8 cellular contexts compared by ENCODE assay signal in genomic region chr3:49930241-49930690, GRCh38. TPM values are rescaled to one million over a fixed set of nuclear protein-coding genes. Genes with fewer than 3 reads are reported as not detected.
DNase-seq lines count a peak whose midpoint lies in the region; ATAC-seq and TF ChIP-seq lines count a peak whose summit lies in the region.

No MANE protein-coding gene starts in this region.

- H3K9ac ChIP-seq in HUES64 (ENCODE audit: low read depth, low read length) = no peak overlapping the region; the same call in 1 of the 2 replicates

- no peaks in the 10 kb centered on the region for H3K9me3 ChIP-seq in HUES64 (ENCODE audit: insufficient read depth, low read depth, low read length)

- no peaks in the 10 kb centered on the region for H3K27me3 Mint-ChIP-seq in activated naive CD8-positive, alpha-beta T cell treated with anti-CD3 and anti-CD28 coated beads for 36 hours
- H3K27me3 Mint-ChIP-seq in immature natural killer cell (ENCODE audit: low read depth in 3 of 3) = peaks cover 0 to 2% (median 0%) of the 10 kb centered on the region in 3 donors
- no peaks in the 10 kb centered on the region for H3K27me3 Mint-ChIP-seq in stimulated activated naive B cell treated with anti-CD40 and anti-IgM and Interleukin-4, amounts not matched to agents 10 μg/mL and 1 μg/mL and 100 μg/mL, for 72 hours

- H3K9me3 Mint-ChIP-seq in activated naive CD8-positive, alpha-beta T cell treated with anti-CD3 and anti-CD28 coated beads for 36 hours = no peaks in the 10 kb centered on the region
- no peaks in the 10 kb centered on the region for H3K9me3 Mint-ChIP-seq in immature natural killer cell
- H3K9me3 Mint-ChIP-seq in stimulated activated naive B cell treated with anti-CD40 and anti-IgM and Interleukin-4, amounts not matched to agents 10 μg/mL and 1 μg/mL and 100 μg/mL, for 72 hours = no peaks in the 10 kb centered on the region

- H3K4me1 Mint-ChIP-seq in activated naive CD8-positive, alpha-beta T cell treated with anti-CD3 and anti-CD28 coated beads for 36 hours = peaks cover 31% of the 10 kb centered on the region
- H3K4me1 Mint-ChIP-seq in immature natural killer cell = peaks cover 22 to 30% of the 10 kb centered on the region in 2 donors
- H3K4me1 Mint-ChIP-seq in stimulated activated naive B cell treated with anti-CD40 and anti-IgM and Interleukin-4, amounts not matched to agents 10 μg/mL and 1 μg/mL and 100 μg/mL, for 72 hours = peaks cover 5 to 21% of the 10 kb centered on the region in 2 donors

- no peaks in the 10 kb centered on the region for H3K36me3 Mint-ChIP-seq in activated naive CD8-positive, alpha-beta T cell treated with anti-CD3 and anti-CD28 coated beads for 36 hours
- no peaks in the 10 kb centered on the region for H3K36me3 Mint-ChIP-seq in immature natural killer cell
- peaks cover 4 to 6% of the 10 kb centered on the region in 2 donors for H3K36me3 Mint-ChIP-seq in stimulated activated naive B cell treated with anti-CD40 and anti-IgM and Interleukin-4, amounts not matched to agents 10 μg/mL and 1 μg/mL and 100 μg/mL, for 72 hours

- 63% methylated on average over 14 of the region's 15 CpGs for WGBS in HUES64

- H3K4me1 ChIP-seq in HUES64 (ENCODE audit: insufficient read depth, low read length) = peaks cover 16% of the 10 kb centered on the region

- in situ Hi-C loops in GM13976 (cut with MboI; ENCODE audit: low sequenced_read_pairs, unreplicated experiment) = no loop called here

- no peaks in the 10 kb centered on the region for H3K36me3 ChIP-seq in HUES64 (ENCODE audit: insufficient read depth, low read length)

- TF ChIP-seq CTCF in GM13976 (IDR thresholded peaks at IDR 0.05; ENCODE audit: borderline replicate concordance, control extremely low read depth, extremely low read depth, insufficient read depth, missing control alignments) = no peak

- no peak for DNase-seq in activated naive CD8-positive, alpha-beta T cell treated with anti-CD3 and anti-CD28 coated beads for 36 hours
- DNase-seq in immature natural killer cell (no peak), GM13976 (ENCODE audit: low spot score) (no peak), DMS53 (lab: John Stamatoyannopoulos, UW) (no peak), DMS79 (lab: John Stamatoyannopoulos, UW) (no peak)
- no peak for DNase-seq in stimulated activated naive B cell treated with anti-CD40 and anti-IgM and Interleukin-4, amounts not matched to agents 10 μg/mL and 1 μg/mL and 100 μg/mL, for 72 hours

- peak overlapping the region; percentile 78; the same call in 1 of the 2 replicates for H3K27ac ChIP-seq in HUES64 (ENCODE audit: low read depth, low read length)

- peak overlapping the region; percentile 92 for H3K27ac Mint-ChIP-seq in activated naive CD8-positive, alpha-beta T cell treated with anti-CD3 and anti-CD28 coated beads for 36 hours
- peak overlapping the region; percentile 27 to 87 (median 81) for H3K27ac Mint-ChIP-seq in immature natural killer cell
- H3K27ac Mint-ChIP-seq in stimulated activated naive B cell treated with anti-CD40 and anti-IgM and Interleukin-4, amounts not matched to agents 10 μg/mL and 1 μg/mL and 100 μg/mL, for 72 hours = peak overlapping the region; percentile 95

- no peaks in the 10 kb centered on the region for H3K27me3 ChIP-seq in HUES64 (ENCODE audit: insufficient read depth, low read length)

- H3K4me3 ChIP-seq in HUES64 (ENCODE audit: low read length) = peak overlapping the region; percentile 89

- H3K4me3 Mint-ChIP-seq in activated naive CD8-positive, alpha-beta T cell treated with anti-CD3 and anti-CD28 coated beads for 36 hours = peak overlapping the region; percentile 89
- H3K4me3 Mint-ChIP-seq in immature natural killer cell = peak overlapping the region; percentile 81 to 89 (median 83)
- peak overlapping the region; percentile 94 to 97 for H3K4me3 Mint-ChIP-seq in stimulated activated naive B cell treated with anti-CD40 and anti-IgM and Interleukin-4, amounts not matched to agents 10 μg/mL and 1 μg/mL and 100 μg/mL, for 72 hours

- ATAC-seq in stimulated activated naive B cell treated with anti-CD40 and anti-IgM and Interleukin-4, amounts not matched to agents 10 μg/mL and 1 μg/mL and 100 μg/mL, for 72 hours (replicated peaks) = no peak
- no peak for ATAC-seq in GM21737 (IDR thresholded peaks at IDR 0.05; ENCODE audit: unreplicated experiment)

RNA-seq across cellular contexts. Expression of gene MON1A, which starts 0.7 kb away (rescaled TPM):
- polyA plus RNA-seq in HUES64 (2013, experiment 1 of 2) = 8.7 TPM
- 6.2 TPM for polyA plus RNA-seq in HUES64 (2013, experiment 2 of 2)
- 10 to 100 TPM; 11.7 to 12.2 TPM for total RNA-seq in activated naive CD8-positive, alpha-beta T cell treated with anti-CD3 and anti-CD28 coated beads for 36 hours
- 10 to 100 TPM; 11.5 to 24.0 (median 12.1) TPM for polyA plus RNA-seq in immature natural killer cell

RNA-seq across cellular contexts. Expression of gene RBM6, which starts 9.7 kb away (rescaled TPM):
- 64.7 TPM for polyA plus RNA-seq in HUES64 (2013, experiment 1 of 2)
- 66.9 TPM for polyA plus RNA-seq in HUES64 (2013, experiment 2 of 2)
- 10 to 100 TPM; 59.5 to 64.8 TPM for total RNA-seq in activated naive CD8-positive, alpha-beta T cell treated with anti-CD3 and anti-CD28 coated beads for 36 hours
- 10 to 100 TPM in 2 of 3 donors, 1 to 10 TPM in 1; 7.5 to 39.7 (median 19.2) TPM for polyA plus RNA-seq in immature natural killer cell

RNA-seq across cellular contexts. Expression of gene MST1R, which starts 26.6 kb away (rescaled TPM):
- polyA plus RNA-seq in HUES64 (2013, experiment 1 of 2) = 2.3 TPM
- 1.3 TPM for polyA plus RNA-seq in HUES64 (2013, experiment 2 of 2)
- total RNA-seq in activated naive CD8-positive, alpha-beta T cell treated with anti-CD3 and anti-CD28 coated beads for 36 hours = under 1 TPM; 0.74 to 0.76 TPM
- 1 to 10 TPM in 1 of 3 donors, under 1 TPM in 1, not detected in 1; 0.68 to 1.1 TPM for polyA plus RNA-seq in immature natural killer cell
